ENCODE assay signal across 8 cellular contexts in the genomic region with DNA sequence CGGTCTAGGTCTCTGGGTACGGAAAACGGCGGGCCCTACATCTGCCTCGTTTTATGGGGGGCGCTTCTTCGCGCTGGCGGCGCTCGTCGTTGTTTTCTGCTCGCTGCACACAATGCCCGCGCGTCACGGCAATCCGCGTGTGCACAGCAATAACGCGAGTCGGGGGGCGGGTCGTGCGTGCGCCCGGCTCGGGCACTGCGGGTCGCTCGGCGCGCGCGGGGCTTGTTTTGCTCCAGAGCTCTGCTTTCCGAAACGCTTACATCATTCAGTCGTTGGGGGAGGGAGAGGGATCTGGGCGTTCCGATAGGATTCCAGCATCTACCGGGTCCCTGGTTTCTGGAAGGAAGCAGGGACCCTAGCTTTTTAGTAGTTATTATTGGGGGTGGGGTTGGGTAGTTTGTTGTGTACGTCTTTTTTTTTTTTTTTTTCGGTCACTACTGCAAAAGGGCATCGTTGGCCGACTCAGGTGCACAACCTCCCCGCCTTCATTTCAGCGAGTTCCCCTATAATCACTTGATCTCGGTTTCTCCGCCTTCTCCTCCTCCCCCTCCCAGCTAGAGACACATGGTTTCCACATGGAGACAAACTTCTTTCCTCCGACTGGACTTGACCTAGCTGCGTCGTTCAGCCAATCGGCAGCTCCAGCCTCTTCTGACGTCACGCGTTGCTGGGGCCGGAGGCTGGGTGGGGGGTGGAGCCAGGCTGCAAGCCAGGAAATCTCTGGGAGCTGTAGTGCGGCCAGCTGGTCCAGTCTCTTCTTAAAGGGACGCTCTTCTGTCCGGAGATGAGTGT. TPM values are rescaled to one million over a fixed set of nuclear protein-coding genes. Genes with fewer than 3 reads are reported as not detected.
DNase-seq lines count a peak whose midpoint lies in the region; ATAC-seq and TF ChIP-seq lines count a peak whose summit lies in the region.

No MANE protein-coding gene starts in this region.

- DNase-seq in CMK (ENCODE audit: low read depth) = peak; percentile 76
- peak; percentile 97 for DNase-seq in HT1080 (ENCODE audit: low read depth)
- DNase-seq in NOMO-1 (lab: John Stamatoyannopoulos, UW; ENCODE audit: unreplicated experiment in 2 of 2) = peak; percentile 98
- peak; percentile 80 to 84 for DNase-seq in activated CD8-positive, alpha-beta memory T cell treated with anti-CD3 and anti-CD28 coated beads for 4 hours (ENCODE audit: low read depth in 2 of 2)
- peak; percentile 85 to 91 (median 86) for DNase-seq in effector memory CD4-positive, alpha-beta T cell
- DNase-seq in lung (ENCODE audit: low spot score) = peak; percentile 96
- DNase-seq in stimulated activated CD4-positive, alpha-beta T cell treated with anti-CD3 and anti-CD28 coated beads, TNF-alpha, amount 100 ng/mL, for 1 hour (ENCODE audit: low read depth in 3 of 3, low spot score in 1 of 3) = peak; percentile 76 to 87 (median 83)

- H3K27ac ChIP-seq in effector memory CD4-positive, alpha-beta T cell (ENCODE audit: insufficient read depth, low read length, poor library complexity, severe bottlenecking) = peak overlapping the region; percentile 98
- peak overlapping the region; percentile 88 to 98 for H3K27ac ChIP-seq in lung (ENCODE audit: low read depth in 1 of 2, low read length in 1 of 2)

- H3K27me3 ChIP-seq in effector memory CD4-positive, alpha-beta T cell (replicated peaks; ENCODE audit: control insufficient read depth, insufficient read depth, low read length, poor library complexity, severe bottlenecking) = no peaks in the 10 kb centered on the region
- H3K27me3 ChIP-seq in lung (ENCODE audit: control insufficient read depth, insufficient read depth) = no peaks in the 10 kb centered on the region

- H3K9me3 ChIP-seq in effector memory CD4-positive, alpha-beta T cell (ENCODE audit: control insufficient read depth, low read length) = no peaks in the 10 kb centered on the region
- H3K9me3 ChIP-seq in lung (ENCODE audit: control insufficient read depth in 2 of 2, insufficient read depth in 1 of 2, low read length in 1 of 2) = no peaks in the 10 kb centered on the region

- H3K36me3 ChIP-seq in effector memory CD4-positive, alpha-beta T cell (ENCODE audit: control insufficient read depth, insufficient read depth, low read length) = no peaks in the 10 kb centered on the region
- H3K36me3 ChIP-seq in lung (ENCODE audit: control insufficient read depth in 2 of 2, insufficient read depth in 2 of 2, low read length in 2 of 2) = no peaks in the 10 kb centered on the region

- ATAC-seq in GM21381 (IDR thresholded peaks at IDR 0.05; ENCODE audit: unreplicated experiment) = peak; percentile 68
- ATAC-seq in lung (ENCODE audit: insufficient read depth, low FRiP score) = peak; percentile 88

- no peak for TF ChIP-seq CTCF in lung (IDR thresholded peaks at IDR 0.05; ENCODE audit: control extremely low read depth, extremely low read depth)

- peaks cover 36% of the 10 kb centered on the region for H3K4me1 ChIP-seq in effector memory CD4-positive, alpha-beta T cell (ENCODE audit: control insufficient read depth, insufficient read depth, low read length, poor library complexity, severe bottlenecking)
- peaks cover 2 to 8% of the 10 kb centered on the region in 2 donors for H3K4me1 ChIP-seq in lung (ENCODE audit: control insufficient read depth in 2 of 2, insufficient read depth in 2 of 2, low read length in 2 of 2)

- peak overlapping the region; percentile 76 for H3K4me3 ChIP-seq in effector memory CD4-positive, alpha-beta T cell (ENCODE audit: insufficient read depth, low read depth, low read length, poor library complexity, severe bottlenecking)
- H3K4me3 ChIP-seq in lung = peak overlapping the region; percentile 66

- 0% methylated on average over 60 of the region's 60 CpGs for WGBS in lung, 2 donors

RNA-seq across cellular contexts. Expression of a gene that starts 3.5 kb away (rescaled TPM):
- total RNA-seq in HT1080 (2014; rRNA removed; shearing (Covaris generic)) = 12.7 and 18.5 TPM in 2 replicates
- 19.8 and 24.8 TPM in 2 replicates for polyA plus RNA-seq in HT1080 (2015; cell fraction: cytosol; rRNA removed)
- 12.7 and 16.3 TPM in 2 replicates for polyA plus RNA-seq in HT1080 (2015; cell fraction: nucleus; rRNA removed)
- total RNA-seq in lung = 10 to 100 TPM; 20.1 to 55.8 TPM
- polyA plus RNA-seq in lung = 10 to 100 TPM; 11.2 to 17.3 TPM

Comparison
In these comparisons a context has a peak if more than half of its experiments do, and no peak if none do; other contexts are left out.
1. Peak in every context shown above with its lines: DNase-seq, ATAC-seq, H3K4me3 ChIP-seq and H3K27ac ChIP-seq.